In genomic region chr1:246698466-246699094, GRCh38 we compare ENCODE assay signal across 1 cellular context.
TF ChIP-seq lines count a peak whose summit lies in the region.

No MANE protein-coding gene starts in this region.

TF ChIP-seq in HepG2, 621 proteins besides CTCF, POLR2A, EP300 and RAD21 (continued from another document):
- TF ChIP-seq, protein P1, sequence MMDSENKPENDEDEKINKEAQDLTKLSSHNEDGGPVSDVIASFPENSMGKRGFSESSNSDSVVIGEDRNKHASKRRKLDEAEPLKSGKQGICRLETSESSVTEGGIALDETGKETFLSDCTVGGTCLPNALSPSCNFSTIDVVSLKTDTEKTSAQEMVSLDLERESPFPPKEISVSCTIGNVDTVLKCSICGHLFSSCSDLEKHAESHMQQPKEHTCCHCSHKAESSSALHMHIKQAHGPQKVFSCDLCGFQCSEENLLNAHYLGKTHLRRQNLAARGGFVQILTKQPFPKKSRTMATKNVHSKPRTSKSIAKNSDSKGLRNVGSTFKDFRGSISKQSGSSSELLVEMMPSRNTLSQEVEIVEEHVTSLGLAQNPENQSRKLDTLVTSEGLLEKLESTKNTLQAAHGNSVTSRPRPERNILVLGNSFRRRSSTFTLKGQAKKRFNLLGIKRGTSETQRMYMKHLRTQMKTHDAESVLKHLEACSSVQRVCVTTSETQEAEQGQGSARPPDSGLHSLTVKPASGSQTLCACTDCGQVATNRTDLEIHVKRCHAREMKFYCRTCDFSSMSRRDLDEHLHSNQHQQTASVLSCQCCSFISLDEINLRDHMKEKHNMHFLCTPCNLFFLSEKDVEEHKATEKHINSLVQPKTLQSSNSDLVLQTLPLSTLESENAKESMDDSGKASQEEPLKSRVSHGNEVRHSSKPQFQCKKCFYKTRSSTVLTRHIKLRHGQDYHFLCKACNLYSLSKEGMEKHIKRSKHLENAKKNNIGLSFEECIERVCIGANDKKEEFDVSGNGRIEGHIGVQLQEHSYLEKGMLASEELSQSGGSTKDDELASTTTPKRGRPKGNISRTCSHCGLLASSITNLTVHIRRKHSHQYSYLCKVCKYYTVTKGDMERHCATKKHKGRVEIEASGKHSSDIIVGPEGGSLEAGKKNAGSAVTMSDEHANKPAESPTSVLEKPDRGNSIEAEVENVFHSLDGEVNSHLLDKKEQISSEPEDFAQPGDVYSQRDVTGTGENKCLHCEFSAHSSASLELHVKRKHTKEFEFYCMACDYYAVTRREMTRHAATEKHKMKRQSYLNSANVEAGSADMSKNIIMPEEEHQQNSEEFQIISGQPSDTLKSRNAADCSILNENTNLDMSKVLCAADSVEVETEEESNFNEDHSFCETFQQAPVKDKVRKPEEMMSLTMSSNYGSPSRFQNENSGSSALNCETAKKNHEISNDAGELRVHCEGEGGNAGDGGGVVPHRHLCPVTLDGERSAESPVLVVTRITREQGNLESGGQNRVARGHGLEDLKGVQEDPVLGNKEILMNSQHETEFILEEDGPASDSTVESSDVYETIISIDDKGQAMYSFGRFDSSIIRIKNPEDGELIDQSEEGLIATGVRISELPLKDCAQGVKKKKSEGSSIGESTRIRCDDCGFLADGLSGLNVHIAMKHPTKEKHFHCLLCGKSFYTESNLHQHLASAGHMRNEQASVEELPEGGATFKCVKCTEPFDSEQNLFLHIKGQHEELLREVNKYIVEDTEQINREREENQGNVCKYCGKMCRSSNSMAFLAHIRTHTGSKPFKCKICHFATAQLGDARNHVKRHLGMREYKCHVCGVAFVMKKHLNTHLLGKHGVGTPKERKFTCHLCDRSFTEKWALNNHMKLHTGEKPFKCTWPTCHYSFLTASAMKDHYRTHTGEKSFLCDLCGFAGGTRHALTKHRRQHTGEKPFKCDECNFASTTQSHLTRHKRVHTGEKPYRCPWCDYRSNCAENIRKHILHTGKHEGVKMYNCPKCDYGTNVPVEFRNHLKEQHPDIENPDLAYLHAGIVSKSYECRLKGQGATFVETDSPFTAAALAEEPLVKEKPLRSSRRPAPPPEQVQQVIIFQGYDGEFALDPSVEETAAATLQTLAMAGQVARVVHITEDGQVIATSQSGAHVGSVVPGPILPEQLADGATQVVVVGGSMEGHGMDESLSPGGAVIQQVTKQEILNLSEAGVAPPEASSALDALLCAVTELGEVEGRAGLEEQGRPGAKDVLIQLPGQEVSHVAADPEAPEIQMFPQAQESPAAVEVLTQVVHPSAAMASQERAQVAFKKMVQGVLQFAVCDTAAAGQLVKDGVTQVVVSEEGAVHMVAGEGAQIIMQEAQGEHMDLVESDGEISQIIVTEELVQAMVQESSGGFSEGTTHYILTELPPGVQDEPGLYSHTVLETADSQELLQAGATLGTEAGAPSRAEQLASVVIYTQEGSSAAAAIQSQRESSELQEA (CRISPR knock-in tag; IDR thresholded peaks at IDR 0.05; ENCODE audit: not compliant biosample characterization): no peak
- TF ChIP-seq FOXJ3 (CRISPR knock-in tag; IDR thresholded peaks at IDR 0.05; ENCODE audit: borderline replicate concordance): no peak
- TF ChIP-seq, protein P2, sequence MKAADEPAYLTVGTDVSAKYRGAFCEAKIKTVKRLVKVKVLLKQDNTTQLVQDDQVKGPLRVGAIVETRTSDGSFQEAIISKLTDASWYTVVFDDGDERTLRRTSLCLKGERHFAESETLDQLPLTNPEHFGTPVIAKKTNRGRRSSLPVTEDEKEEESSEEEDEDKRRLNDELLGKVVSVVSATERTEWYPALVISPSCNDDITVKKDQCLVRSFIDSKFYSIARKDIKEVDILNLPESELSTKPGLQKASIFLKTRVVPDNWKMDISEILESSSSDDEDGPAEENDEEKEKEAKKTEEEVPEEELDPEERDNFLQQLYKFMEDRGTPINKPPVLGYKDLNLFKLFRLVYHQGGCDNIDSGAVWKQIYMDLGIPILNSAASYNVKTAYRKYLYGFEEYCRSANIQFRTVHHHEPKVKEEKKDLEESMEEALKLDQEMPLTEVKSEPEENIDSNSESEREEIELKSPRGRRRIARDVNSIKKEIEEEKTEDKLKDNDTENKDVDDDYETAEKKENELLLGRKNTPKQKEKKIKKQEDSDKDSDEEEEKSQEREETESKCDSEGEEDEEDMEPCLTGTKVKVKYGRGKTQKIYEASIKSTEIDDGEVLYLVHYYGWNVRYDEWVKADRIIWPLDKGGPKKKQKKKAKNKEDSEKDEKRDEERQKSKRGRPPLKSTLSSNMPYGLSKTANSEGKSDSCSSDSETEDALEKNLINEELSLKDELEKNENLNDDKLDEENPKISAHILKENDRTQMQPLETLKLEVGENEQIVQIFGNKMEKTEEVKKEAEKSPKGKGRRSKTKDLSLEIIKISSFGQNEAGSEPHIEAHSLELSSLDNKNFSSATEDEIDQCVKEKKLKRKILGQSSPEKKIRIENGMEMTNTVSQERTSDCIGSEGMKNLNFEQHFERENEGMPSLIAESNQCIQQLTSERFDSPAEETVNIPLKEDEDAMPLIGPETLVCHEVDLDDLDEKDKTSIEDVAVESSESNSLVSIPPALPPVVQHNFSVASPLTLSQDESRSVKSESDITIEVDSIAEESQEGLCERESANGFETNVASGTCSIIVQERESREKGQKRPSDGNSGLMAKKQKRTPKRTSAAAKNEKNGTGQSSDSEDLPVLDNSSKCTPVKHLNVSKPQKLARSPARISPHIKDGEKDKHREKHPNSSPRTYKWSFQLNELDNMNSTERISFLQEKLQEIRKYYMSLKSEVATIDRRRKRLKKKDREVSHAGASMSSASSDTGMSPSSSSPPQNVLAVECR (CRISPR knock-in tag; IDR thresholded peaks at IDR 0.05; ENCODE audit: borderline replicate concordance): 0 out of 2 replicates have a peak, but pooled peaks have one; percentile 6
- TF ChIP-seq ZMYM3 (CRISPR knock-in tag; IDR thresholded peaks at IDR 0.05): 0 out of 2 replicates have a peak, but pooled peaks have one; percentile 9
- TF ChIP-seq ZUFSP (CRISPR knock-in tag; IDR thresholded peaks at IDR 0.05; ENCODE audit: borderline replicate concordance): no peak
- TF ChIP-seq ZNF781 (CRISPR knock-in tag; IDR thresholded peaks at IDR 0.05; ENCODE audit: borderline replicate concordance, not compliant biosample characterization): no peak
- TF ChIP-seq, protein P3, sequence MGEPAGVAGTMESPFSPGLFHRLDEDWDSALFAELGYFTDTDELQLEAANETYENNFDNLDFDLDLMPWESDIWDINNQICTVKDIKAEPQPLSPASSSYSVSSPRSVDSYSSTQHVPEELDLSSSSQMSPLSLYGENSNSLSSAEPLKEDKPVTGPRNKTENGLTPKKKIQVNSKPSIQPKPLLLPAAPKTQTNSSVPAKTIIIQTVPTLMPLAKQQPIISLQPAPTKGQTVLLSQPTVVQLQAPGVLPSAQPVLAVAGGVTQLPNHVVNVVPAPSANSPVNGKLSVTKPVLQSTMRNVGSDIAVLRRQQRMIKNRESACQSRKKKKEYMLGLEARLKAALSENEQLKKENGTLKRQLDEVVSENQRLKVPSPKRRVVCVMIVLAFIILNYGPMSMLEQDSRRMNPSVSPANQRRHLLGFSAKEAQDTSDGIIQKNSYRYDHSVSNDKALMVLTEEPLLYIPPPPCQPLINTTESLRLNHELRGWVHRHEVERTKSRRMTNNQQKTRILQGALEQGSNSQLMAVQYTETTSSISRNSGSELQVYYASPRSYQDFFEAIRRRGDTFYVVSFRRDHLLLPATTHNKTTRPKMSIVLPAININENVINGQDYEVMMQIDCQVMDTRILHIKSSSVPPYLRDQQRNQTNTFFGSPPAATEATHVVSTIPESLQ (CRISPR knock-in tag; conservative IDR thresholded peaks at IDR 0.05): no peak
- 0 out of 2 replicates have a peak, but pooled peaks have one; percentile 54 for TF ChIP-seq ZNF34 (CRISPR knock-in tag; IDR thresholded peaks at IDR 0.05; ENCODE audit: borderline replicate concordance)
- TF ChIP-seq RFXAP (CRISPR knock-in tag; IDR thresholded peaks at IDR 0.05; ENCODE audit: borderline replicate concordance): no peak
- TF ChIP-seq ZBTB3 (CRISPR knock-in tag; IDR thresholded peaks at IDR 0.05; ENCODE audit: borderline replicate concordance, low read depth): no peak
- TF ChIP-seq ZNF326 (CRISPR knock-in tag; IDR thresholded peaks at IDR 0.05; ENCODE audit: borderline replicate concordance): no peak
- TF ChIP-seq KAT2B (IDR thresholded peaks at IDR 0.05; ENCODE audit: borderline replicate concordance, low read depth, low read length): no peak
- no peak for TF ChIP-seq RBAK (CRISPR knock-in tag; IDR thresholded peaks at IDR 0.05)
- TF ChIP-seq TEF (CRISPR knock-in tag; IDR thresholded peaks at IDR 0.05): no peak
- no peak for TF ChIP-seq SIX1 (CRISPR knock-in tag; IDR thresholded peaks at IDR 0.05; ENCODE audit: borderline replicate concordance)
- no peak for TF ChIP-seq NPAS2 (CRISPR knock-in tag; IDR thresholded peaks at IDR 0.05; ENCODE audit: borderline replicate concordance)
- no peak for TF ChIP-seq USF2 (IDR thresholded peaks at IDR 0.05; ENCODE audit: low read depth, low read length)
- no peak for TF ChIP-seq USF2 (CRISPR knock-in tag; IDR thresholded peaks at IDR 0.05; ENCODE audit: borderline replicate concordance)
- peak; percentile 31; the same call in 1 of the 2 replicates for TF ChIP-seq ZNF772 (CRISPR knock-in tag; IDR thresholded peaks at IDR 0.05)
- no peak for TF ChIP-seq YEATS4 (CRISPR knock-in tag; IDR thresholded peaks at IDR 0.05; ENCODE audit: borderline replicate concordance)
- TF ChIP-seq NR2C2 (CRISPR knock-in tag; IDR thresholded peaks at IDR 0.05; ENCODE audit: borderline replicate concordance): peak; percentile 36; the same call in 1 of the 2 replicates
- TF ChIP-seq NAIF1 (CRISPR knock-in tag; IDR thresholded peaks at IDR 0.05; ENCODE audit: borderline replicate concordance): no peak
- peak; percentile 41; the same call in 1 of the 2 replicates for TF ChIP-seq ZNF556 (CRISPR knock-in tag; IDR thresholded peaks at IDR 0.05; ENCODE audit: borderline replicate concordance)
